25 cellular contexts compared by ENCODE assay signal in the genomic region with DNA sequence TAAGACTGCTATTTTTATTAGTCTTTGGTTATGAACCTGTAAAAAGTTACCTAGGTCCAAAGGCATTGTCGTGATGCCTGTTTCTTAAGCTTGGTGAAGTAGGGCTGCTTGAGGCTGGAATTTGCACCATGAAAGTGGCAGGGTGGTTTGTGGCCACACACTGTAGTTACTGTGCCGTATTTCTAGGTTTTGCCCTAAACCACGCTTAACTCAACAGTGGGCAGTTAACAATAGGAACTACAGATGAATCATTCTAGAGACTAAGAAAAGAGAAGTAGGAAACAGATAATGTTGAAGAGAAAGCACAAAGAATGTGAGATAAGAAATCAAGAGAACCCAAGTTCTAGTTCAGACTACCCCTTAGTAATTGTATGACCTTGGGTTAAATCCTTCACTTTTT.
A peak's percentile ranks its signal among the peaks of the same experiment; 100 is the strongest.
DNase-seq lines count a peak whose midpoint lies in the region; ATAC-seq and TF ChIP-seq lines count a peak whose summit lies in the region.
"Had no signal": no experiment of that assay in that cellular context is flagged by ENCODE, and none has a peak within 500 bp of the region (broad histone marks: within the 10 kb centered on the region; RNA-seq: fewer than 3 reads in every experiment).

No MANE protein-coding gene starts in this region.

- ATAC-seq in GM18868 (IDR thresholded peaks at IDR 0.05; ENCODE audit: unreplicated experiment) (peak; percentile 88), HG03175 (IDR thresholded peaks at IDR 0.05; ENCODE audit: unreplicated experiment) (no peak)
- ATAC-seq: naive thymus-derived CD4-positive, alpha-beta T cell; stimulated activated memory B cell treated with anti-CD40 and anti-IgM and Interleukin-4, amounts not matched to agents 10 μg/mL and 1 μg/mL and 100 μg/mL, for 72 hours had no signal

- no peak overlapping the region for H3K9ac ChIP-seq in KMS-11

- H3K27ac ChIP-seq in KMS-11 (no peak overlapping the region), caudate nucleus (ENCODE audit: low read depth, low read length) (peak overlapping the region; percentile 16)
- H3K27ac ChIP-seq: esophagus squamous epithelium, hepatocyte, HL-60, SK-N-MC, thoracic aorta had no signal

- H3K4me2 ChIP-seq in KMS-11, result peak overlapping the region; percentile 3; the same call in 1 of the 2 replicates
- H3K4me2 ChIP-seq: hepatocyte had no signal

- peak; percentile 72 for DNase-seq in OCI-M1 (lab: John Stamatoyannopoulos, UW)
- DNase-seq in caudate nucleus (lab: John Stamatoyannopoulos, UW), result no peak
- no peak for DNase-seq in cerebellar nuclear complex (lab: John Stamatoyannopoulos, UW)
- DNase-seq in stimulated activated CD4-positive, alpha-beta T cell treated with anti-CD3 and anti-CD28 coated beads, Interleukin-15, amount 100 ng/mL, for 24 hours, result no peak
- DNase-seq: activated B cell treated with CpG ODN at 0.5 μM for 24 hours; C1 segment of cervical spinal cord; Caco-2; cortex of kidney; DMS79 treated with DMSO at 0.1 percent for 48 hours; esophagus squamous epithelium; naive thymus-derived CD4-positive, alpha-beta T cell; NCI-H1436 treated with DMSO at 0.1 percent for 48 hours; NCI-H510A; NK-92 treated with Interleukin-12 subunit alpha and Interleukin-12 subunit beta, amount 100 ng/mL, for 24 hours; nucleus accumbens; small intestine; stimulated activated CD4-positive, alpha-beta T cell treated with anti-CD3 and anti-CD28 coated beads, Interleukin-4, amount 100 ng/mL, for 1 hour had no signal

- no peaks in the 10 kb centered on the region for H3K79me2 ChIP-seq in KMS-11 (ENCODE audit: insufficient read depth, low read depth)
- H3K79me2 ChIP-seq: hepatocyte had no signal

- no peaks in the 10 kb centered on the region for H3K27me3 ChIP-seq in KMS-11 (ENCODE audit: insufficient read depth, low read depth)
- H3K27me3 ChIP-seq: esophagus squamous epithelium, hepatocyte had no signal

- H3K4me1 ChIP-seq in KMS-11 (ENCODE audit: low read depth, poor library complexity, severe bottlenecking), result peaks cover 15% of the 10 kb centered on the region
- H3K4me1 ChIP-seq: Caco-2, esophagus squamous epithelium had no signal

- no peak for TF ChIP-seq CTCF in KMS-11 (conservative IDR thresholded peaks at IDR 0.05; ENCODE audit: low read depth, low read length)

- no peak overlapping the region for H2AFZ ChIP-seq in KMS-11 (ENCODE audit: low read depth)
- H2AFZ ChIP-seq: hepatocyte had no signal

- no peaks in the 10 kb centered on the region for H3K36me3 ChIP-seq in KMS-11 (ENCODE audit: insufficient read depth)
- H3K36me3 ChIP-seq: esophagus squamous epithelium, thoracic aorta had no signal

- no peak overlapping the region for H3K4me3 ChIP-seq in KMS-11 (IDR thresholded peaks at IDR 0.05; ENCODE audit: insufficient read depth, low read depth, low read length)
- H3K4me3 ChIP-seq: esophagus squamous epithelium, hepatocyte, SK-N-MC, thoracic aorta had no signal

- no peaks in the 10 kb centered on the region for H4K20me1 ChIP-seq in KMS-11 (ENCODE audit: insufficient read depth)
